ENCODE assay signal across 9 cellular contexts in genomic region chr20:45372646-45373352, GRCh38. TPM values are rescaled to one million over a fixed set of nuclear protein-coding genes. Genes with fewer than 3 reads are reported as not detected.
DNase-seq lines count a peak whose midpoint lies in the region; ATAC-seq and TF ChIP-seq lines count a peak whose summit lies in the region.
"Had no signal": no experiment of that assay in that cellular context is flagged by ENCODE, and none has a peak within 500 bp of the region (broad histone marks: within the 10 kb centered on the region; RNA-seq: fewer than 3 reads in every experiment).

No MANE protein-coding gene starts in this region.

- TF ChIP-seq CTCF in upper lobe of right lung (IDR thresholded peaks at IDR 0.05), result no peak

- H3K4me3 ChIP-seq in effector memory CD4-positive, alpha-beta T cell (ENCODE audit: insufficient read depth, low read depth, low read length, poor library complexity, severe bottlenecking), result peak overlapping the region; percentile 64
- H3K4me3 ChIP-seq in mucosa of rectum (ENCODE audit: low read length in 2 of 2), result peak overlapping the region; percentile 66 to 89
- H3K4me3 ChIP-seq in upper lobe of right lung, result peak overlapping the region; percentile 60

- H3K4me1 Mint-ChIP-seq in activated naive CD4-positive, alpha-beta T cell treated with anti-CD3 and anti-CD28 coated beads for 36 hours (ENCODE audit: low read depth), result peaks cover 31% of the 10 kb centered on the region

- CTCF ChIA-PET in activated naive CD4-positive, alpha-beta T cell treated with anti-CD3 and anti-CD28 coated beads for 36 hours (lab: Charles Lee), result interaction anchor here (0.7 to 9.1 kb wide), 28 partner anchors 11 to 926 kb away, joined by 3 to 209 read pairs (median 6); partner anchors contain the start of genes PIGT, SDC4 and SYS1

- ATAC-seq in upper lobe of right lung, result peak; percentile 49

- H3K27ac Mint-ChIP-seq in activated naive CD4-positive, alpha-beta T cell treated with anti-CD3 and anti-CD28 coated beads for 36 hours, result peak overlapping the region; percentile 89

- H3K27ac ChIP-seq in effector memory CD4-positive, alpha-beta T cell (ENCODE audit: insufficient read depth, low read length, poor library complexity, severe bottlenecking), result peak overlapping the region; percentile 70
- peak overlapping the region; percentile 74 to 76 for H3K27ac ChIP-seq in mucosa of rectum (ENCODE audit: low read depth in 2 of 2, low read length in 2 of 2)
- peak overlapping the region; percentile 67 for H3K27ac ChIP-seq in upper lobe of right lung

- DNase-seq in activated naive CD4-positive, alpha-beta T cell treated with anti-CD3 and anti-CD28 coated beads for 36 hours, result no peak
- DNase-seq in activated naive CD4-positive, alpha-beta T cell (lab: John Stamatoyannopoulos, UW), result no peak
- no peak for DNase-seq in effector memory CD4-positive, alpha-beta T cell
- DNase-seq in upper lobe of right lung, result peak; percentile 75
- DNase-seq in NCI-H2171 treated with DMSO at 0.1 percent for 48 hours (lab: John Stamatoyannopoulos, UW), result no peak
- no peak for DNase-seq in NCI-H1092 treated with DMSO at 0.1 percent for 48 hours (lab: John Stamatoyannopoulos, UW)
- no peak for DNase-seq in amniotic stem cell (lab: John Stamatoyannopoulos, UW)
- DNase-seq: DMS 273 treated with DMSO at 0.1 percent for 48 hours had no signal

- H3K36me3 ChIP-seq in effector memory CD4-positive, alpha-beta T cell (ENCODE audit: control insufficient read depth, insufficient read depth, low read length), result peaks cover 2% of the 10 kb centered on the region
- H3K36me3 ChIP-seq in mucosa of rectum (ENCODE audit: control insufficient read depth in 2 of 2, insufficient read depth in 2 of 2, low read length in 2 of 2) (peaks cover 4 to 8% of the 10 kb centered on the region in 2 donors), upper lobe of right lung (peaks cover 13% of the 10 kb centered on the region)

- no peaks in the 10 kb centered on the region for H3K9me3 Mint-ChIP-seq in activated naive CD4-positive, alpha-beta T cell treated with anti-CD3 and anti-CD28 coated beads for 36 hours

- H3K27me3 ChIP-seq in effector memory CD4-positive, alpha-beta T cell (replicated peaks; ENCODE audit: control insufficient read depth, insufficient read depth, low read length, poor library complexity, severe bottlenecking), result no peaks in the 10 kb centered on the region
- H3K27me3 ChIP-seq in mucosa of rectum (ENCODE audit: control insufficient read depth in 2 of 2, insufficient read depth in 2 of 2, low read length in 2 of 2), result no peaks in the 10 kb centered on the region
- no peaks in the 10 kb centered on the region for H3K27me3 ChIP-seq in upper lobe of right lung

- peaks cover 23% of the 10 kb centered on the region for H3K4me1 ChIP-seq in effector memory CD4-positive, alpha-beta T cell (ENCODE audit: control insufficient read depth, insufficient read depth, low read length, poor library complexity, severe bottlenecking)
- H3K4me1 ChIP-seq in mucosa of rectum (ENCODE audit: control insufficient read depth in 2 of 2, insufficient read depth in 2 of 2, low read length in 2 of 2) (peaks cover 4 to 16% of the 10 kb centered on the region in 2 donors), upper lobe of right lung (peaks cover 20% of the 10 kb centered on the region)

- no peaks in the 10 kb centered on the region for H3K27me3 Mint-ChIP-seq in activated naive CD4-positive, alpha-beta T cell treated with anti-CD3 and anti-CD28 coated beads for 36 hours (ENCODE audit: low read depth)

- H3K4me3 Mint-ChIP-seq in activated naive CD4-positive, alpha-beta T cell treated with anti-CD3 and anti-CD28 coated beads for 36 hours, result peak overlapping the region; percentile 83

- no peaks in the 10 kb centered on the region for H3K9me3 ChIP-seq in effector memory CD4-positive, alpha-beta T cell (ENCODE audit: control insufficient read depth, low read length)
- H3K9me3 ChIP-seq in mucosa of rectum (ENCODE audit: control insufficient read depth in 2 of 2, low read length in 2 of 2) (no peaks in the 10 kb centered on the region), upper lobe of right lung (no peaks in the 10 kb centered on the region)

- H3K9ac ChIP-seq in mucosa of rectum (ENCODE audit: low read depth in 1 of 2, low read length in 2 of 2), result peak overlapping the region in 1 of 2 donors; percentile 65

- peaks cover 7% of the 10 kb centered on the region for H3K36me3 Mint-ChIP-seq in activated naive CD4-positive, alpha-beta T cell treated with anti-CD3 and anti-CD28 coated beads for 36 hours (ENCODE audit: low read depth)

- intact Hi-C loops in activated naive CD4-positive, alpha-beta T cell treated with anti-CD3 and anti-CD28 coated beads for 36 hours (cut with micrococcal nuclease), result loop anchor here (1.0 kb wide), 2 partner anchors 9 to 44 kb away; partner anchors contain the start of genes PIGT and SYS1
- intact Hi-C loops in upper lobe of right lung (cut with DNase I), result no loop called here

RNA-seq across cellular contexts. Expression of gene TP53TG5, which starts 5.3 kb away (rescaled TPM):
- 1 to 10 TPM in 1 of 2 experiments, under 1 TPM in 1; 0.59 to 1.0 TPM for total RNA-seq in activated naive CD4-positive, alpha-beta T cell treated with anti-CD3 and anti-CD28 coated beads for 36 hours
- total RNA-seq in upper lobe of right lung, result not detected

RNA-seq across cellular contexts. Expression of gene SYS1, which starts 9.8 kb away (rescaled TPM):
- 10 to 100 TPM; 24.0 to 26.0 TPM for total RNA-seq in activated naive CD4-positive, alpha-beta T cell treated with anti-CD3 and anti-CD28 coated beads for 36 hours
- 46.5 TPM for total RNA-seq in upper lobe of right lung

RNA-seq across cellular contexts. Expression of gene SDC4, which starts 24.6 kb away (rescaled TPM):
- total RNA-seq in activated naive CD4-positive, alpha-beta T cell treated with anti-CD3 and anti-CD28 coated beads for 36 hours, result 10 to 100 TPM; 28.4 to 31.4 TPM
- 345 TPM for total RNA-seq in upper lobe of right lung

RNA-seq across cellular contexts. Expression of gene DBNDD2, which starts 35.3 kb away (rescaled TPM):
- 10 to 100 TPM; 55.3 to 56.7 TPM for total RNA-seq in activated naive CD4-positive, alpha-beta T cell treated with anti-CD3 and anti-CD28 coated beads for 36 hours
- total RNA-seq in upper lobe of right lung, result 66.2 TPM

RNA-seq across cellular contexts. Expression of gene PIGT, which starts 43.1 kb away (rescaled TPM):
- total RNA-seq in activated naive CD4-positive, alpha-beta T cell treated with anti-CD3 and anti-CD28 coated beads for 36 hours, result 10 to 100 TPM; 37.7 to 43.8 TPM
- 66.3 TPM for total RNA-seq in upper lobe of right lung

Comparison
In these comparisons a context has a peak if more than half of its experiments do, and no peak if none do; other contexts are left out.
1. RNA of gene SDC4, which starts 24.6 kb away (total RNA-seq): 345 TPM in upper lobe of right lung (single experiment); 28.4 to 31.4 TPM in activated naive CD4-positive, alpha-beta T cell treated with anti-CD3 and anti-CD28 coated beads for 36 hours; every median in the first group is over 10 times any median in the second.
2. Peak in every context shown above with its lines, with median percentiles within 50 percentile points of each other: H3K27ac ChIP-seq and H3K4me3 ChIP-seq.